ENCODE assay signal across 9 cellular contexts in the genomic region with DNA sequence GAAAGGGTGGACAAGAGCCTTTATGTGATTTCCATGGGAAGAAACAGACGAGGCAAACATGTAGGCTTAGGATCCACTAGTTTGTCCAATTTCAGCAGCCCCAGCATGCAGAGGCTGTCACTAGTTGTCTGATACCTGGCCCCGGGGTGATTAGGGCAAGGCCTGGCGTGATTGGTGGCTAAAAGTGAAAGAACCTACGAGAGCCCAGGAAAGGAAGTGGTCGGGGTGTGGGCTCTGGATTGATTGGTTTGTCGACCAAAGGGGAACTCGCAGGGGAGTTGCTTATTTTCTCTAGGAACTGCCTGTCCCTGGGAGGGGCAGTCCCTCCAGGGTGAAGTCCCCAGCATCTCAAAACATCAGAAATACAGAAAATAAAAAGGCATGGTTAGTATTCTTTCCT.
DNase-seq lines count a peak whose midpoint lies in the region; ATAC-seq and TF ChIP-seq lines count a peak whose summit lies in the region.
"Had no signal": no experiment of that assay in that cellular context is flagged by ENCODE, and none has a peak within 500 bp of the region (broad histone marks: within the 10 kb centered on the region; RNA-seq: fewer than 3 reads in every experiment).

No MANE protein-coding gene starts in this region.

- H3K27me3 Mint-ChIP-seq in CD4-positive, alpha-beta T cell: peaks cover 19% of the 10 kb centered on the region

- CTCF ChIA-PET in CD4-positive, alpha-beta T cell (lab: Charles Lee): no interaction called here

- H3K9me3 Mint-ChIP-seq in CD4-positive, alpha-beta T cell: no peaks in the 10 kb centered on the region

- peak; percentile 5 to 39 (median 19) for DNase-seq in CD4-positive, alpha-beta T cell
- DNase-seq in activated CD4-positive, CD25-positive, alpha-beta regulatory T cell treated with anti-CD3 and anti-CD28 coated beads, Interleukin-2, amount 50 U/mL, for 72 hours: peak; percentile 52
- no peak for DNase-seq in left ventricle myocardium superior
- DNase-seq in stimulated activated naive CD4-positive, alpha-beta T cell treated with Interleukin-2 at 50 U/mL for 16 hours (lab: John Stamatoyannopoulos, UW): peak; percentile 14
- no peak for DNase-seq in osteoblast (ENCODE audit: insufficient read length, low spot score, missing footprints)
- DNase-seq in NCI-H187 treated with DMSO at 0.1 percent for 48 hours (lab: John Stamatoyannopoulos, UW): no peak

- H3K4me1 ChIP-seq in osteoblast (ENCODE audit: insufficient read depth, low read length): no peaks in the 10 kb centered on the region

- no peaks in the 10 kb centered on the region for H3K36me3 ChIP-seq in osteoblast (ENCODE audit: insufficient read depth, low read length)

- H3K4me2 ChIP-seq in osteoblast (ENCODE audit: insufficient read depth, low read length): no peak overlapping the region

- no peak overlapping the region for H3K27ac Mint-ChIP-seq in CD4-positive, alpha-beta T cell
- H3K27ac Mint-ChIP-seq: brain had no signal

- H3K4me3 ChIP-seq in osteoblast (ENCODE audit: insufficient read depth, low read length): no peak overlapping the region

- H3K27me3 ChIP-seq in CD4-positive, alpha-beta T cell (ENCODE audit: control insufficient read depth, insufficient read depth, low read length): no peaks in the 10 kb centered on the region
- no peaks in the 10 kb centered on the region for H3K27me3 ChIP-seq in osteoblast (ENCODE audit: insufficient read depth, low read length)

- no peak for TF ChIP-seq CTCF in CD4-positive, alpha-beta T cell (IDR thresholded peaks at IDR 0.05)
- TF ChIP-seq CTCF in osteoblast (IDR thresholded peaks at IDR 0.05; ENCODE audit: extremely low read depth, low read depth, low read length): no peak

- H3K9me3 ChIP-seq in CD4-positive, alpha-beta T cell (ENCODE audit: control insufficient read depth, low read length): no peaks in the 10 kb centered on the region
- no peaks in the 10 kb centered on the region for H3K9me3 ChIP-seq in osteoblast (ENCODE audit: low read depth, low read length)

- POLR2A ChIA-PET in CD4-positive, alpha-beta T cell (lab: Charles Lee): no interaction called here

- no peak overlapping the region for H3K4me3 Mint-ChIP-seq in CD4-positive, alpha-beta T cell
- H3K4me3 Mint-ChIP-seq: brain had no signal

- H3K27ac ChIP-seq in CD4-positive, alpha-beta T cell (ENCODE audit: low read depth, low read length): no peak overlapping the region
- no peak overlapping the region for H3K27ac ChIP-seq in osteoblast (ENCODE audit: low read depth, low read length)

- intact Hi-C loops in CD4-positive, alpha-beta T cell (cut with DNase I, micrococcal nuclease): no loop called here
- intact Hi-C loops in left ventricle myocardium superior (cut with micrococcal nuclease): no loop called here

- H4K20me1 ChIP-seq in osteoblast (ENCODE audit: insufficient read depth, low read length): no peaks in the 10 kb centered on the region

- H3K4me1 Mint-ChIP-seq in CD4-positive, alpha-beta T cell (ENCODE audit: low read depth): peaks cover 11% of the 10 kb centered on the region

- no peaks in the 10 kb centered on the region for H3K79me2 ChIP-seq in osteoblast (ENCODE audit: insufficient read depth, low read length)

- no peaks in the 10 kb centered on the region for H3K36me3 Mint-ChIP-seq in CD4-positive, alpha-beta T cell (ENCODE audit: low read depth)
- H3K36me3 Mint-ChIP-seq: brain had no signal

- no peak overlapping the region for H2AFZ ChIP-seq in osteoblast (ENCODE audit: low read length)

- peak; percentile 94 for ATAC-seq in CD4-positive, alpha-beta T cell (ENCODE audit: poor library complexity)
- ATAC-seq in GM19468 (IDR thresholded peaks at IDR 0.05; ENCODE audit: extremely low read depth, unreplicated experiment) (peak; percentile 88), HG03558 (IDR thresholded peaks at IDR 0.05; ENCODE audit: extremely low read depth, unreplicated experiment) (peak; percentile 89), left ventricle myocardium superior (peak; percentile 64)

Comparison
In these comparisons a context has a peak if more than half of its experiments do, and no peak if none do; other contexts are left out.
1. DNase-seq: peak in CD4-positive, alpha-beta T cell (10 of 10), activated CD4-positive, CD25-positive, alpha-beta regulatory T cell treated with anti-CD3 and anti-CD28 coated beads, Interleukin-2, amount 50 U/mL, for 72 hours (single experiment) and stimulated activated naive CD4-positive, alpha-beta T cell treated with Interleukin-2 at 50 U/mL for 16 hours (single experiment); none in left ventricle myocardium superior (single experiment), osteoblast (single experiment) and NCI-H187 treated with DMSO at 0.1 percent for 48 hours (single experiment).
2. Peak in every context shown above with its lines, with median percentiles within 50 percentile points of each other: ATAC-seq.